ENCODE assay signal across 7 cellular contexts in the genomic region with DNA sequence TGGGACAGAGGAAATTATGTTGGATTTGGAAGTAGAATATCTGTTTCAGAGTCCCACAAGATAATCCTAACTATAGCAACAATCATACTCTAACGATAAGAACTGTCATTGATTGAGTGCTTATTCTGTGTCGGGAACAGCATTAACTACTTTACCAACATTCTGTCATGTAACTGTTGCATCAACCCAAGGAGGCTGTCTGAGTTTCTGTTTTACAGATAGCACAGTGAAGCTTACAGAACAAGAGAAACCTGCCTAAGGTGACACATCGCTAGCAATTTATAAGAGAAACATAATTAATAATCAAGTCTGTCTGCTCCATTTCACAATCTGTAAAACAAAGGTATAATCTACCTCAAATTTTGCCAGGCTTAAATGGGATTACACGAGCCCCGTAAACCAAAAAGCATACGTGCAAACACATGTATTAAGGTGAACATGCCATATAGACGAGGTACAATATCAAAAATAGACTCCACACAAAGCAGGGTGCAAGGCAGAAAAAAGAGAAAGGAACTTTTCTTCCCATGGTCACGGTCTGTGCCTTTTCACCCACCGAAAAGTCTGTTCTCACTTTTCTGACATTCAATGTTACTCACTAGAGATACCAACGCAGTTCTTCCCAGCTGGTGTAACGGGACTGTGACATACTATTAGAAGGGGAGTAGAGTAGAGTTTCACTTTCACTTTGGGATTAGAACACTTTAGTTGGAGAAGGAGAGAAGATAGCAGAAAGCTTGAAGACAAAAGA. TPM values are rescaled to one million over a fixed set of nuclear protein-coding genes. Genes with fewer than 3 reads are reported as not detected.
DNase-seq lines count a peak whose midpoint lies in the region; ATAC-seq and TF ChIP-seq lines count a peak whose summit lies in the region.

No MANE protein-coding gene starts in this region.

- H3K27ac ChIP-seq in cardiac muscle cell, result peak overlapping the region; percentile 94

- ATAC-seq in stimulated activated memory B cell treated with anti-CD40 and anti-IgM and Interleukin-4, amounts not matched to agents 10 μg/mL and 1 μg/mL and 100 μg/mL, for 72 hours, result no peak

- no peaks in the 10 kb centered on the region for H3K9me3 Mint-ChIP-seq in stimulated activated memory B cell treated with anti-CD40 and anti-IgM and Interleukin-4, amounts not matched to agents 10 μg/mL and 1 μg/mL and 100 μg/mL, for 72 hours
- no peaks in the 10 kb centered on the region for H3K9me3 Mint-ChIP-seq in glutamatergic neuron (ENCODE audit: unreplicated experiment)

- no peaks in the 10 kb centered on the region for H3K36me3 Mint-ChIP-seq in stimulated activated memory B cell treated with anti-CD40 and anti-IgM and Interleukin-4, amounts not matched to agents 10 μg/mL and 1 μg/mL and 100 μg/mL, for 72 hours
- H3K36me3 Mint-ChIP-seq in glutamatergic neuron (ENCODE audit: unreplicated experiment), result no peaks in the 10 kb centered on the region

- H3K4me3 Mint-ChIP-seq in stimulated activated memory B cell treated with anti-CD40 and anti-IgM and Interleukin-4, amounts not matched to agents 10 μg/mL and 1 μg/mL and 100 μg/mL, for 72 hours, result peak overlapping the region; percentile 22
- no peak overlapping the region for H3K4me3 Mint-ChIP-seq in glutamatergic neuron (ENCODE audit: unreplicated experiment)

- H3K4me1 Mint-ChIP-seq in stimulated activated memory B cell treated with anti-CD40 and anti-IgM and Interleukin-4, amounts not matched to agents 10 μg/mL and 1 μg/mL and 100 μg/mL, for 72 hours, result peaks cover 7% of the 10 kb centered on the region
- H3K4me1 Mint-ChIP-seq in glutamatergic neuron (ENCODE audit: low read depth, unreplicated experiment), result no peaks in the 10 kb centered on the region

- H3K36me3 ChIP-seq in cardiac muscle cell, result no peaks in the 10 kb centered on the region

- peaks cover 53% of the 10 kb centered on the region for H3K4me1 ChIP-seq in cardiac muscle cell (ENCODE audit: low read depth)

- no peak overlapping the region for H3K4me3 ChIP-seq in cardiac muscle cell

- no peaks in the 10 kb centered on the region for H3K27me3 ChIP-seq in cardiac muscle cell

- peak; percentile 61 for DNase-seq in H4 (ENCODE audit: low spot score)
- DNase-seq in RPMI7951 (ENCODE audit: low read depth), result peak; percentile 81
- peak; percentile 55 to 61 for DNase-seq in cardiac muscle cell (ENCODE audit: low read depth in 1 of 2, low spot score in 1 of 2)
- DNase-seq in DMS 273 (lab: John Stamatoyannopoulos, UW; ENCODE audit: unreplicated experiment), result no peak
- DNase-seq in glutamatergic neuron, result no peak
- DNase-seq in activated effector memory CD4-positive, alpha-beta T cell treated with anti-CD3 and anti-CD28 coated beads, Interleukin-2, amount 50 U/mL, for 16 hours, result no peak

- no peak for TF ChIP-seq CTCF in cardiac muscle cell (IDR thresholded peaks at IDR 0.05; ENCODE audit: low read depth, low read length)
- no peak for TF ChIP-seq CTCF in glutamatergic neuron (IDR thresholded peaks at IDR 0.05; ENCODE audit: partially characterized antibody, unreplicated experiment)

- no peaks in the 10 kb centered on the region for H3K27me3 Mint-ChIP-seq in stimulated activated memory B cell treated with anti-CD40 and anti-IgM and Interleukin-4, amounts not matched to agents 10 μg/mL and 1 μg/mL and 100 μg/mL, for 72 hours
- H3K27me3 Mint-ChIP-seq in glutamatergic neuron (ENCODE audit: unreplicated experiment), result no peaks in the 10 kb centered on the region

- no peaks in the 10 kb centered on the region for H3K9me3 ChIP-seq in cardiac muscle cell (ENCODE audit: low read depth)

- H3K27ac Mint-ChIP-seq in stimulated activated memory B cell treated with anti-CD40 and anti-IgM and Interleukin-4, amounts not matched to agents 10 μg/mL and 1 μg/mL and 100 μg/mL, for 72 hours, result no peak overlapping the region
- no peak overlapping the region for H3K27ac Mint-ChIP-seq in glutamatergic neuron (ENCODE audit: unreplicated experiment)

RNA-seq across cellular contexts. Expression of a gene that starts 37.2 kb away (rescaled TPM):
- not detected in 2 replicates for total RNA-seq in H4 (2014; rRNA removed; shearing (Covaris generic))
- total RNA-seq in RPMI7951 (2014; rRNA removed; shearing (Covaris generic)), result 6.4 and 8.5 TPM in 2 replicates
- total RNA-seq in cardiac muscle cell (492 and 682 TPM in 2 replicates), glutamatergic neuron (ENCODE audit: unreplicated experiment) (1.9 TPM)
- 103 and 173 TPM in 2 replicates for polyA plus RNA-seq in cardiac muscle cell

Comparison
In these comparisons a context has a peak if more than half of its experiments do, and no peak if none do; other contexts are left out.
1. DNase-seq: peak in H4 (single experiment), RPMI7951 (single experiment) and cardiac muscle cell (2 of 2); none in DMS 273 (single experiment), glutamatergic neuron (single experiment) and activated effector memory CD4-positive, alpha-beta T cell treated with anti-CD3 and anti-CD28 coated beads, Interleukin-2, amount 50 U/mL, for 16 hours (single experiment).
2. RNA of a gene that starts 37.2 kb away (total RNA-seq): 492 to 682 TPM in cardiac muscle cell; 6.4 to 8.5 TPM in RPMI7951, 1.9 TPM in glutamatergic neuron (single experiment) and not detected in H4; every median in the first group is over 10 times any median in the second.